19 cellular contexts compared by ENCODE assay signal in genomic region chr13:84630486-84630885, GRCh38.
DNase-seq lines count a peak whose midpoint lies in the region; ATAC-seq and TF ChIP-seq lines count a peak whose summit lies in the region.
"Had no signal": no experiment of that assay in that cellular context is flagged by ENCODE, and none has a peak within 500 bp of the region (broad histone marks: within the 10 kb centered on the region; RNA-seq: fewer than 3 reads in every experiment).

No MANE protein-coding gene starts in this region.

- H3K27ac Mint-ChIP-seq in chondrocyte (ENCODE audit: unreplicated experiment): peak overlapping the region; percentile 71
- H3K27ac Mint-ChIP-seq: B cell; CD4-positive, CD25-positive, alpha-beta regulatory T cell; CD8-positive, alpha-beta T cell had no signal

- no peak overlapping the region for H2AK5ac ChIP-seq in mesenchymal stem cell (ENCODE audit: low read length, severe bottlenecking)

- peaks cover 3% of the 10 kb centered on the region for H3K9me3 Mint-ChIP-seq in chondrocyte (ENCODE audit: low read depth)

- no peak for TF ChIP-seq CTCF in chondrocyte (IDR thresholded peaks at IDR 0.05)
- no peak for TF ChIP-seq CTCF in smooth muscle cell (IDR thresholded peaks at IDR 0.05; ENCODE audit: borderline replicate concordance, insufficient read depth, poor library complexity, severe bottlenecking)

- H3K4me3 ChIP-seq in mesenchymal stem cell (ENCODE audit: insufficient read depth in 1 of 2, low read depth in 1 of 2, low read length in 2 of 2): no peak overlapping the region
- H3K4me3 ChIP-seq in smooth muscle cell: no peak overlapping the region
- H3K4me3 ChIP-seq: BLaER1, GM23248 had no signal

- H3F3A ChIP-seq in smooth muscle cell (ENCODE audit: low read depth): no peaks in the 10 kb centered on the region

- H3K27ac ChIP-seq in mesenchymal stem cell (ENCODE audit: low read length, poor library complexity, severe bottlenecking) (peak overlapping the region; percentile 64), smooth muscle cell (ENCODE audit: low read depth) (no peak overlapping the region)
- H3K27ac ChIP-seq: BLaER1, C4-2B, GM23248 had no signal

- no peak overlapping the region for H2BK120ac ChIP-seq in mesenchymal stem cell (ENCODE audit: low read depth, low read length)

- no peak for ATAC-seq in Right ventricle myocardium superior (ENCODE audit: poor library complexity)
- ATAC-seq: CD8-positive, alpha-beta T cell; HCT116 had no signal

- no peak overlapping the region for H3K23ac ChIP-seq in mesenchymal stem cell (ENCODE audit: low read length in 2 of 2)

- H3K4me1 Mint-ChIP-seq in chondrocyte (ENCODE audit: low read depth): peaks cover 3% of the 10 kb centered on the region
- H3K4me1 Mint-ChIP-seq: B cell; CD4-positive, CD25-positive, alpha-beta regulatory T cell had no signal

- H3K27me3 Mint-ChIP-seq in chondrocyte (ENCODE audit: low read depth): peaks cover 9% of the 10 kb centered on the region
- H3K27me3 Mint-ChIP-seq: B cell; CD4-positive, CD25-positive, alpha-beta regulatory T cell had no signal

- no peak overlapping the region for H4K91ac ChIP-seq in mesenchymal stem cell (ENCODE audit: low read length)

- no peak overlapping the region for H3K4me3 Mint-ChIP-seq in chondrocyte (ENCODE audit: unreplicated experiment)
- H3K4me3 Mint-ChIP-seq: B cell; CD4-positive, CD25-positive, alpha-beta regulatory T cell; CD8-positive, alpha-beta T cell; H9 had no signal

- H3K27me3 ChIP-seq in mesenchymal stem cell (ENCODE audit: control insufficient read depth in 1 of 2, insufficient read depth in 1 of 2, low read length in 2 of 2) (no peaks in the 10 kb centered on the region), smooth muscle cell (ENCODE audit: low read depth) (no peaks in the 10 kb centered on the region)
- H3K27me3 ChIP-seq: BLaER1 had no signal

- peak; percentile 50 for DNase-seq in LHCN-M2 (ENCODE audit: low read depth)
- no peak for DNase-seq in chondrocyte (ENCODE audit: low spot score)
- peak; percentile 30 for DNase-seq in mesenchymal stem cell
- DNase-seq in smooth muscle cell (lab: John Stamatoyannopoulos, UW; ENCODE audit: unreplicated experiment): no peak
- no peak for DNase-seq in activated naive CD4-positive, alpha-beta T cell treated with anti-CD3 and anti-CD28 coated beads, Interleukin-2, amount 50 U/mL, for 16 hours
- DNase-seq in superior temporal gyrus (ENCODE audit: extremely low spot score): no peak
- no peak for DNase-seq in Right ventricle myocardium superior
- DNase-seq in stimulated activated CD8-positive, alpha-beta memory T cell treated with anti-CD3 and anti-CD28 coated beads, Interleukin-4, amount 100 ng/mL, for 48 hours: no peak
- DNase-seq: Caco-2; CD4-positive, CD25-positive, alpha-beta regulatory T cell; CD8-positive, alpha-beta T cell; DMS153; DND-41; GM23248; H9 had no signal

- no peak overlapping the region for H2BK5ac ChIP-seq in mesenchymal stem cell (ENCODE audit: low read depth, low read length, poor library complexity, severe bottlenecking)

- H2BK12ac ChIP-seq in mesenchymal stem cell (ENCODE audit: low read length in 2 of 2): no peak overlapping the region

- no peak overlapping the region for H3K4ac ChIP-seq in mesenchymal stem cell (ENCODE audit: low read depth in 1 of 2, low read length in 2 of 2)

- no peak overlapping the region for H3K14ac ChIP-seq in mesenchymal stem cell (ENCODE audit: low read length in 2 of 2)

- H3K9me3 ChIP-seq in mesenchymal stem cell (ENCODE audit: control insufficient read depth, low read length) (no peaks in the 10 kb centered on the region), smooth muscle cell (replicated peaks; ENCODE audit: low read depth) (no peaks in the 10 kb centered on the region)
- H3K9me3 ChIP-seq: Caco-2 had no signal

- H3K18ac ChIP-seq in mesenchymal stem cell (ENCODE audit: low read depth in 1 of 2, low read length in 2 of 2): no peak overlapping the region

- H2AFZ ChIP-seq in mesenchymal stem cell (ENCODE audit: low read depth, low read length) (no peak overlapping the region), smooth muscle cell (ENCODE audit: low read depth) (peak overlapping the region; percentile 29)
- H2AFZ ChIP-seq: GM23248 had no signal

- no peaks in the 10 kb centered on the region for H3K36me3 ChIP-seq in mesenchymal stem cell (ENCODE audit: control insufficient read depth in 1 of 2, insufficient read depth in 2 of 2, low read depth in 1 of 2, low read length in 2 of 2)
- H3K36me3 ChIP-seq in smooth muscle cell (ENCODE audit: low read depth): no peaks in the 10 kb centered on the region
- H3K36me3 ChIP-seq: BLaER1 had no signal

- H3K9ac ChIP-seq in mesenchymal stem cell (ENCODE audit: low read length) (no peak overlapping the region), smooth muscle cell (ENCODE audit: low read depth) (no peak overlapping the region)
- H3K9ac ChIP-seq: BLaER1, GM23248 had no signal

- no peak overlapping the region for H2BK15ac ChIP-seq in mesenchymal stem cell (ENCODE audit: low read depth, poor library complexity, severe bottlenecking)

- H3K36me3 Mint-ChIP-seq in chondrocyte (ENCODE audit: low read depth): peaks cover 2% of the 10 kb centered on the region
- H3K36me3 Mint-ChIP-seq: CD4-positive, CD25-positive, alpha-beta regulatory T cell; CD8-positive, alpha-beta T cell had no signal

- H3K79me1 ChIP-seq in mesenchymal stem cell (replicated peaks; ENCODE audit: low read length, poor library complexity, severe bottlenecking): no peaks in the 10 kb centered on the region

- H4K8ac ChIP-seq in mesenchymal stem cell (ENCODE audit: low read length): no peak overlapping the region

- no peaks in the 10 kb centered on the region for H3K79me2 ChIP-seq in smooth muscle cell (ENCODE audit: low read depth)

- no peaks in the 10 kb centered on the region for H3K4me1 ChIP-seq in mesenchymal stem cell (ENCODE audit: control insufficient read depth, insufficient read depth, low read depth, low read length)
- no peaks in the 10 kb centered on the region for H3K4me1 ChIP-seq in smooth muscle cell (ENCODE audit: low read depth)
- H3K4me1 ChIP-seq: BLaER1, Caco-2 had no signal

- H4K20me1 ChIP-seq in smooth muscle cell (ENCODE audit: low read depth): no peaks in the 10 kb centered on the region
- H4K20me1 ChIP-seq: BLaER1 had no signal

- WGBS in mesenchymal stem cell: 74% methylated on average over 3 of the region's 3 CpGs
- WGBS in smooth muscle cell (ENCODE audit: low lambda C conversion rate): 85% methylated on average over 3 of the region's 3 CpGs

- H3K4me2 ChIP-seq in mesenchymal stem cell (ENCODE audit: low read length, poor library complexity, severe bottlenecking): no peak overlapping the region
- H3K4me2 ChIP-seq in smooth muscle cell: no peak overlapping the region
- H3K4me2 ChIP-seq: BLaER1 had no signal

- intact Hi-C loops in Right ventricle myocardium superior (cut with DNase I): no loop called here

Comparison
In these comparisons a context has a peak if more than half of its experiments do, and no peak if none do; other contexts are left out.
1. DNase-seq: peak in LHCN-M2 (single experiment) and mesenchymal stem cell (single experiment); none in chondrocyte (single experiment), smooth muscle cell (single experiment), activated naive CD4-positive, alpha-beta T cell treated with anti-CD3 and anti-CD28 coated beads, Interleukin-2, amount 50 U/mL, for 16 hours (single experiment), superior temporal gyrus (single experiment), Right ventricle myocardium superior (single experiment) and stimulated activated CD8-positive, alpha-beta memory T cell treated with anti-CD3 and anti-CD28 coated beads, Interleukin-4, amount 100 ng/mL, for 48 hours (single experiment).